Comparison of ENCODE assay signal across 1 cellular context in genomic region chr6:154390034-154390433, GRCh38.
TF ChIP-seq lines count a peak whose summit lies in the region.

No MANE protein-coding gene starts in this region.

TF ChIP-seq in HepG2, 621 proteins besides CTCF, POLR2A, EP300 and RAD21:
- TF ChIP-seq ZBTB26 (CRISPR knock-in tag; IDR thresholded peaks at IDR 0.05; ENCODE audit: borderline replicate concordance) (no peak), SIX1 (CRISPR knock-in tag; IDR thresholded peaks at IDR 0.05; ENCODE audit: borderline replicate concordance) (no peak), ZMAT5 (CRISPR knock-in tag; IDR thresholded peaks at IDR 0.05; ENCODE audit: borderline replicate concordance, low read depth) (no peak), SNAPC5 (CRISPR knock-in tag; IDR thresholded peaks at IDR 0.05; ENCODE audit: borderline replicate concordance) (no peak), ZHX2 (IDR thresholded peaks at IDR 0.05; ENCODE audit: low read depth) (no peak), ZHX2 (CRISPR knock-in tag; IDR thresholded peaks at IDR 0.05; ENCODE audit: borderline replicate concordance) (no peak), PAX8 (CRISPR knock-in tag; IDR thresholded peaks at IDR 0.05; ENCODE audit: borderline replicate concordance) (no peak), CENPBD1 (CRISPR knock-in tag; IDR thresholded peaks at IDR 0.05; ENCODE audit: borderline replicate concordance, low read depth) (no peak), ZNF441 (CRISPR knock-in tag; IDR thresholded peaks at IDR 0.05; ENCODE audit: borderline replicate concordance) (no peak), FOXA1 (IDR thresholded peaks at IDR 0.05) (no peak), FOXA1 (CRISPR knock-in tag; IDR thresholded peaks at IDR 0.05) (no peak), RBM22 (optimal IDR thresholded peaks at IDR 0.05; ENCODE audit: low read length) (no peak), RNF219 (CRISPR knock-in tag; IDR thresholded peaks at IDR 0.05) (no peak), GABPA (IDR thresholded peaks at IDR 0.05; ENCODE audit: low read depth, low read length) (no peak), GABPA (CRISPR knock-in tag; IDR thresholded peaks at IDR 0.05; ENCODE audit: low read depth) (no peak), DZIP1 (CRISPR knock-in tag; IDR thresholded peaks at IDR 0.05) (no peak)
